ENCODE assay signal across 16 cellular contexts in the genomic region with DNA sequence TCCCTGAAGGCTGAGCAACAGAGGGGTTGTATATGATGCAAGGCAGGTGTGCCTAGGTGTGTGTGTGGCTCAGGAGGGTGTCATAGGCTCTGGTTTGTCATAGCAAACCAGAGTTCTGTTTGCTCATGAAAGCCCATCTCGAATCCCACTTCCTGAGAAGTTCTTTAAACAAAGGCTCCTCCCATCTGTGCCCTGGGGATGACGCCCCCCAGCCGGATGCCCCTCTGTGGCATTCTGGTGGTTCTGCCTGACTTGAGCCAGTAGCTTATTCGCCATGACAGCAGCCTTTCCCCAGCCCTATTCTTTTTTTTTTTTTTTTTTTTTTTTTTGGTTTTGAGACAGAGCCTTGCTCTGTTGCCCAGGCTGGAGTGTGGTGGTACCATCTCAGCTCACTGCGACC. TPM values are rescaled to one million over a fixed set of nuclear protein-coding genes. Genes with fewer than 3 reads are reported as not detected.
DNase-seq lines count a peak whose midpoint lies in the region; ATAC-seq and TF ChIP-seq lines count a peak whose summit lies in the region.
"Had no signal": no experiment of that assay in that cellular context is flagged by ENCODE, and none has a peak within 500 bp of the region (broad histone marks: within the 10 kb centered on the region; RNA-seq: fewer than 3 reads in every experiment).

No MANE protein-coding gene starts in this region.

- intact Hi-C loops in activated B cell treated with CpG ODN at 0.5 μM for 24 hours (cut with micrococcal nuclease): loop anchor here (5.0 kb wide), 1 partner anchor 90 kb away; a partner anchor contains a TSS
- intact Hi-C loops in gastrocnemius medialis (cut with DNase I; ENCODE audit: low total_unique reads): no loop called here

- H3K9me3 ChIP-seq in BLaER1 (no peaks in the 10 kb centered on the region), HEK293 (ENCODE audit: control insufficient read depth, insufficient read depth, low read depth, low read length) (no peaks in the 10 kb centered on the region), neural progenitor cell (ENCODE audit: low read depth) (no peaks in the 10 kb centered on the region), gastrocnemius medialis (no peaks in the 10 kb centered on the region)

- CTCF ChIA-PET in HEK293 (lab: Yijun Ruan, JAX) (no interaction called here), activated B cell treated with CpG ODN at 0.5 μM for 24 hours (lab: Charles Lee) (interaction anchor here (1.5 kb wide), 1 partner anchor 12 kb away, joined by 6 read pairs; no protein-coding TSS in a partner anchor)

- H3F3A ChIP-seq in neural progenitor cell (ENCODE audit: low read depth): peaks cover 18% of the 10 kb centered on the region

- peak; percentile 50 for ATAC-seq in activated B cell treated with CpG ODN at 0.5 μM for 24 hours (ENCODE audit: low read depth)
- ATAC-seq in GM18511 (IDR thresholded peaks at IDR 0.05; ENCODE audit: unreplicated experiment): no peak
- no peak for ATAC-seq in gastrocnemius medialis
- ATAC-seq in GM21526 (IDR thresholded peaks at IDR 0.05; ENCODE audit: low FRiP score, unreplicated experiment): no peak

- H3K27me3 ChIP-seq in BLaER1 (peaks cover 13% of the 10 kb centered on the region), neural progenitor cell (no peaks in the 10 kb centered on the region), gastrocnemius medialis (no peaks in the 10 kb centered on the region)

- H3K36me3 ChIP-seq in BLaER1 (peaks cover 7% of the 10 kb centered on the region; the same call in 1 of the 2 replicates), HEK293 (ENCODE audit: control insufficient read depth in 2 of 2, insufficient read depth in 1 of 2, low read length in 2 of 2) (peaks cover 5 to 74% of the 10 kb centered on the region in 2 experiments; a peak in 2 of 3 replicates), neural progenitor cell (no peaks in the 10 kb centered on the region), gastrocnemius medialis (peaks cover 0 to 12% of the 10 kb centered on the region in 2 donors)

- H3K36me3 Mint-ChIP-seq in activated B cell treated with CpG ODN at 0.5 μM for 24 hours (ENCODE audit: low read depth) (peaks cover 2% of the 10 kb centered on the region), neural progenitor cell (peaks cover 26% of the 10 kb centered on the region)

- peak overlapping the region; percentile 5; the same call in 1 of the 2 replicates for H3K4me3 ChIP-seq in BLaER1
- no peak overlapping the region for H3K4me3 ChIP-seq in HEK293 (ENCODE audit: low read depth, low read length)
- H3K4me3 ChIP-seq in neural progenitor cell: no peak overlapping the region
- no peak overlapping the region for H3K4me3 ChIP-seq in gastrocnemius medialis

- H3K79me2 ChIP-seq in neural progenitor cell (ENCODE audit: low read depth): no peaks in the 10 kb centered on the region

- in situ Hi-C loops in gastrocnemius medialis (cut with MboI; ENCODE audit: low sequenced_read_pairs in 4 of 4): no loop called here

- no peak for TF ChIP-seq POLR2A in gastrocnemius medialis (IDR thresholded peaks at IDR 0.05)

- H3K4me1 Mint-ChIP-seq in activated B cell treated with CpG ODN at 0.5 μM for 24 hours (peaks cover 43% of the 10 kb centered on the region), neural progenitor cell (peaks cover 43% of the 10 kb centered on the region)
- H3K4me1 Mint-ChIP-seq: CD4-positive, alpha-beta memory T cell had no signal

- no peak overlapping the region for H2AFZ ChIP-seq in neural progenitor cell (replicated peaks)

- H3K4me3 Mint-ChIP-seq in activated B cell treated with CpG ODN at 0.5 μM for 24 hours: no peak overlapping the region
- H3K4me3 Mint-ChIP-seq in neural progenitor cell: no peak overlapping the region
- H3K4me3 Mint-ChIP-seq: CD4-positive, alpha-beta memory T cell had no signal

- H3K9ac ChIP-seq in BLaER1 (no peak overlapping the region), neural progenitor cell (no peak overlapping the region)

- H3K9me3 Mint-ChIP-seq in activated B cell treated with CpG ODN at 0.5 μM for 24 hours (no peaks in the 10 kb centered on the region), neural progenitor cell (no peaks in the 10 kb centered on the region)
- H3K9me3 Mint-ChIP-seq: CD4-positive, alpha-beta memory T cell had no signal

- DNase-seq in activated B cell treated with CpG ODN at 0.5 μM for 24 hours (no peak), neural progenitor cell (ENCODE audit: low spot score) (no peak), NCI-H510A (lab: John Stamatoyannopoulos, UW) (no peak), gastrocnemius medialis (no peak)
- DNase-seq: 8988T; AML-193; CD4-positive, alpha-beta memory T cell; GF-D8; HCEC 1CT; KBM-7 had no signal

- H3K4me1 ChIP-seq in BLaER1 (peaks cover 69% of the 10 kb centered on the region), HEK293 (ENCODE audit: control insufficient read depth, insufficient read depth, low read length) (no peaks in the 10 kb centered on the region), neural progenitor cell (peaks cover 28% of the 10 kb centered on the region), gastrocnemius medialis (no peaks in the 10 kb centered on the region)

- H4K20me1 ChIP-seq in BLaER1: peaks cover 29% of the 10 kb centered on the region
- H4K20me1 ChIP-seq in neural progenitor cell (ENCODE audit: low read depth): no peaks in the 10 kb centered on the region

- peak overlapping the region; percentile 88 for H3K4me2 ChIP-seq in BLaER1
- no peak overlapping the region for H3K4me2 ChIP-seq in neural progenitor cell

- POLR2A ChIA-PET in HEK293 (lab: Yijun Ruan, JAX) (no interaction called here), activated B cell treated with CpG ODN at 0.5 μM for 24 hours (lab: Charles Lee) (interaction anchor here (0.5 to 0.7 kb wide), 3 partner anchors 84 to 1565 kb away, joined by 4 to 7 read pairs (median 4); no protein-coding TSS in a partner anchor)

- H3K27ac ChIP-seq in BLaER1 (no peak overlapping the region), HEK293 (ENCODE audit: extremely low read depth, low read depth, low read length) (no peak overlapping the region), neural progenitor cell (no peak overlapping the region), gastrocnemius medialis (no peak overlapping the region)
- H3K27ac ChIP-seq: C4-2B, HL-60 had no signal

- TF ChIP-seq CTCF in HEK293 (tag by site-specific recombination; IDR thresholded peaks at IDR 0.05) (no peak), activated B cell treated with CpG ODN at 0.5 μM for 24 hours (IDR thresholded peaks at IDR 0.05) (no peak), neural progenitor cell (IDR thresholded peaks at IDR 0.05) (no peak), gastrocnemius medialis (IDR thresholded peaks at IDR 0.05 in 4 of 5, conservative IDR thresholded peaks at IDR 0.05 in 1 of 5) (no peak)

- H3K27me3 Mint-ChIP-seq in activated B cell treated with CpG ODN at 0.5 μM for 24 hours: no peaks in the 10 kb centered on the region
- H3K27me3 Mint-ChIP-seq in neural progenitor cell (ENCODE audit: insufficient read depth, low read depth): peaks cover 9% of the 10 kb centered on the region
- H3K27me3 Mint-ChIP-seq: CD4-positive, alpha-beta memory T cell had no signal

- H3K27ac Mint-ChIP-seq in activated B cell treated with CpG ODN at 0.5 μM for 24 hours: peak overlapping the region; percentile 41
- H3K27ac Mint-ChIP-seq in neural progenitor cell: peak overlapping the region; percentile 7
- H3K27ac Mint-ChIP-seq: CD4-positive, alpha-beta memory T cell had no signal

TF ChIP-seq in HEK293, 187 proteins besides CTCF, POLR2A, EP300 and RAD21 (continues in another document):
- TF ChIP-seq, protein P1, sequence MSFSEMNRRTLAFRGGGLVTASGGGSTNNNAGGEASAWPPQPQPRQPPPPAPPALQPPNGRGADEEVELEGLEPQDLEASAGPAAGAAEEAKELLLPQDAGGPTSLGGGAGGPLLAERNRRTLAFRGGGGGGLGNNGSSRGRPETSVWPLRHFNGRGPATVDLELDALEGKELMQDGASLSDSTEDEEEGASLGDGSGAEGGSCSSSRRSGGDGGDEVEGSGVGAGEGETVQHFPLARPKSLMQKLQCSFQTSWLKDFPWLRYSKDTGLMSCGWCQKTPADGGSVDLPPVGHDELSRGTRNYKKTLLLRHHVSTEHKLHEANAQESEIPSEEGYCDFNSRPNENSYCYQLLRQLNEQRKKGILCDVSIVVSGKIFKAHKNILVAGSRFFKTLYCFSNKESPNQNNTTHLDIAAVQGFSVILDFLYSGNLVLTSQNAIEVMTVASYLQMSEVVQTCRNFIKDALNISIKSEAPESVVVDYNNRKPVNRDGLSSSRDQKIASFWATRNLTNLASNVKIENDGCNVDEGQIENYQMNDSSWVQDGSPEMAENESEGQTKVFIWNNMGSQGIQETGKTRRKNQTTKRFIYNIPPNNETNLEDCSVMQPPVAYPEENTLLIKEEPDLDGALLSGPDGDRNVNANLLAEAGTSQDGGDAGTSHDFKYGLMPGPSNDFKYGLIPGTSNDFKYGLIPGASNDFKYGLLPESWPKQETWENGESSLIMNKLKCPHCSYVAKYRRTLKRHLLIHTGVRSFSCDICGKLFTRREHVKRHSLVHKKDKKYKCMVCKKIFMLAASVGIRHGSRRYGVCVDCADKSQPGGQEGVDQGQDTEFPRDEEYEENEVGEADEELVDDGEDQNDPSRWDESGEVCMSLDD (tag by site-specific recombination; IDR thresholded peaks at IDR 0.05): no peak
- no peak for TF ChIP-seq ZBTB20 (tag by site-specific recombination; IDR thresholded peaks at IDR 0.05)

RNA-seq across cellular contexts. Expression of a gene that starts 45.4 kb away (rescaled TPM):
- total RNA-seq in activated B cell treated with CpG ODN at 0.5 μM for 24 hours (8.5 and 10.7 TPM in 2 replicates), neural progenitor cell (ENCODE audit: low replicate concordance) (5.4 and 15.8 TPM in 2 replicates), gastrocnemius medialis (1 to 10 TPM; 2.3 to 4.2 (median 3.0) TPM)
